11 cellular contexts compared by ENCODE assay signal in genomic region chr9:119802621-119803020, GRCh38.
DNase-seq lines count a peak whose midpoint lies in the region; ATAC-seq lines count a peak whose summit lies in the region.
"Had no signal": no experiment of that assay in that cellular context is flagged by ENCODE, and none has a peak within 500 bp of the region (broad histone marks: within the 10 kb centered on the region; RNA-seq: fewer than 3 reads in every experiment).

No MANE protein-coding gene starts in this region.

- H3K27me3 Mint-ChIP-seq in naive thymus-derived CD8-positive, alpha-beta T cell = peaks cover 0 to 6% (median 0%) of the 10 kb centered on the region in 5 donors

- WGBS in neuronal stem cell (ENCODE audit: extremely low coverage in 2 of 2, insufficient read length in 2 of 2, insufficient replicate concordance in 1 of 2), 2 donors = no CpG with 5 or more reads among the region's 6 CpGs

- H3K4me3 ChIP-seq in neuronal stem cell (ENCODE audit: low read length in 2 of 2) = no peak overlapping the region

- no peak for ATAC-seq in naive thymus-derived CD8-positive, alpha-beta T cell
- ATAC-seq in HG02798 (IDR thresholded peaks at IDR 0.05; ENCODE audit: poor library complexity, unreplicated experiment) = no peak

- no peak overlapping the region for H3K4ac ChIP-seq in neuronal stem cell (ENCODE audit: low read length)

- no peak overlapping the region for H3K4me2 ChIP-seq in neuronal stem cell (ENCODE audit: insufficient read depth, low read length, poor library complexity, severe bottlenecking)

- H3K27ac Mint-ChIP-seq in naive thymus-derived CD8-positive, alpha-beta T cell = no peak overlapping the region

- H4K8ac ChIP-seq in neuronal stem cell (ENCODE audit: low read depth, low read length) = no peak overlapping the region

- no peak overlapping the region for H2AK5ac ChIP-seq in neuronal stem cell (ENCODE audit: low read depth, low read length)

- H3K36me3 ChIP-seq in neuronal stem cell (replicated peaks in 1 of 2; ENCODE audit: control insufficient read depth in 2 of 2, insufficient read depth in 2 of 2, low read length in 2 of 2) = no peaks in the 10 kb centered on the region

- no peaks in the 10 kb centered on the region for H3K4me1 Mint-ChIP-seq in naive thymus-derived CD8-positive, alpha-beta T cell

- H3K4me1 ChIP-seq in neuronal stem cell (ENCODE audit: control insufficient read depth in 2 of 2, insufficient read depth in 1 of 2, low read depth in 1 of 2, low read length in 2 of 2) = peaks cover 0 to 3% of the 10 kb centered on the region in 2 donors

- peak overlapping the region; percentile 55 for H2BK15ac ChIP-seq in neuronal stem cell (ENCODE audit: low read length)

- no peaks in the 10 kb centered on the region for H3K9me3 ChIP-seq in neuronal stem cell (replicated peaks in 1 of 2; ENCODE audit: control insufficient read depth in 2 of 2, insufficient read depth in 1 of 2, low read depth in 1 of 2, low read length in 2 of 2)

- peaks cover 0 to 5% (median 0%) of the 10 kb centered on the region in 9 donors for H3K9me3 Mint-ChIP-seq in naive thymus-derived CD8-positive, alpha-beta T cell

- H3K14ac ChIP-seq in neuronal stem cell (ENCODE audit: low read length) = no peak overlapping the region

- POLR2A ChIA-PET in naive thymus-derived CD8-positive, alpha-beta T cell (lab: Charles Lee) = no interaction called here

- no peak overlapping the region for H3K27ac ChIP-seq in neuronal stem cell (replicated peaks; ENCODE audit: low read length)

- no peak overlapping the region for H2BK120ac ChIP-seq in neuronal stem cell (ENCODE audit: low read depth, low read length)

- no peak overlapping the region for H3K23ac ChIP-seq in neuronal stem cell (ENCODE audit: low read depth, low read length, poor library complexity)

- DNase-seq in Ammon's horn (ENCODE audit: low spot score) = peak; percentile 85
- DNase-seq in NCI-H1694 treated with DMSO at 0.1 percent for 48 hours (lab: John Stamatoyannopoulos, UW) = peak; percentile 33
- DNase-seq in fibroblast of peridontal ligament (ENCODE audit: extremely low read depth) = peak; percentile 7
- no peak for DNase-seq in neuronal stem cell (ENCODE audit: low spot score)
- no peak for DNase-seq in SKM-1 (lab: John Stamatoyannopoulos, UW; ENCODE audit: unreplicated experiment)
- DNase-seq in naive thymus-derived CD8-positive, alpha-beta T cell = no peak
- DNase-seq in HPDE6-E6E7 (ENCODE audit: extremely low spot score) = no peak
- DNase-seq: Calu3; effector CD8-positive, alpha-beta T cell; mammary epithelial cell had no signal

- H3K27me3 ChIP-seq in neuronal stem cell (ENCODE audit: control insufficient read depth in 3 of 3, insufficient read depth in 3 of 3, low read depth in 1 of 3, low read length in 3 of 3) = no peaks in the 10 kb centered on the region

- peak overlapping the region; percentile 39 for H3K18ac ChIP-seq in neuronal stem cell (ENCODE audit: low read length)

- no peak overlapping the region for H2BK5ac ChIP-seq in neuronal stem cell (ENCODE audit: low read length)

- H3K36me3 Mint-ChIP-seq in naive thymus-derived CD8-positive, alpha-beta T cell = no peaks in the 10 kb centered on the region

- no peak overlapping the region for H3K4me3 Mint-ChIP-seq in naive thymus-derived CD8-positive, alpha-beta T cell

- H4K91ac ChIP-seq in neuronal stem cell (ENCODE audit: low read depth, low read length, poor library complexity) = no peak overlapping the region

- H3K9ac ChIP-seq in neuronal stem cell (ENCODE audit: low read depth, low read length, poor library complexity) = no peak overlapping the region

- H2AFZ ChIP-seq in neuronal stem cell (ENCODE audit: low read length) = peak overlapping the region; percentile 55

- no peaks in the 10 kb centered on the region for H3K79me1 ChIP-seq in neuronal stem cell (ENCODE audit: low read depth, low read length)

- no peak overlapping the region for H2BK12ac ChIP-seq in neuronal stem cell (ENCODE audit: low read length)

Comparison
In these comparisons a context has a peak if more than half of its experiments do, and no peak if none do; other contexts are left out.
1. DNase-seq: peak in Ammon's horn (single experiment), NCI-H1694 treated with DMSO at 0.1 percent for 48 hours (single experiment) and fibroblast of peridontal ligament (single experiment); none in neuronal stem cell (single experiment), SKM-1 (single experiment), naive thymus-derived CD8-positive, alpha-beta T cell (0 of 10) and HPDE6-E6E7 (single experiment).